Comparison of ENCODE assay signal across 1 cellular context in genomic region chr3:14138109-14138877, GRCh38.
TF ChIP-seq lines count a peak whose summit lies in the region.

No MANE protein-coding gene starts in this region.

TF ChIP-seq in IMR-90, 13 proteins besides CTCF, POLR2A, EP300 and RAD21:
- TF ChIP-seq FOS (IDR thresholded peaks at IDR 0.05; ENCODE audit: low read depth, low read length) (no peak), ELK1 (IDR thresholded peaks at IDR 0.05; ENCODE audit: borderline replicate concordance, low read depth, low read length) (no peak), USF2 (IDR thresholded peaks at IDR 0.05; ENCODE audit: low read depth, low read length) (no peak), NFE2L2 (IDR thresholded peaks at IDR 0.05; ENCODE audit: low read depth, low read length) (no peak)
